Comparison of ENCODE assay signal across 1 cellular context in genomic region chr16:24163935-24164334, GRCh38.
TF ChIP-seq lines count a peak whose summit lies in the region.

No MANE protein-coding gene starts in this region.

TF ChIP-seq in GM23338, 12 proteins besides CTCF, POLR2A, EP300 and RAD21 (continued from another document):
- TF ChIP-seq REST (IDR thresholded peaks at IDR 0.05; ENCODE audit: unreplicated experiment) (no peak), POLR2AphosphoS5 (IDR thresholded peaks at IDR 0.05; ENCODE audit: low read depth) (no peak), EZH2 (IDR thresholded peaks at IDR 0.05; ENCODE audit: low read depth, unreplicated experiment) (no peak), ZNF114 (CRISPR knock-in tag; IDR thresholded peaks at IDR 0.05) (no peak), JUNB (IDR thresholded peaks at IDR 0.05; ENCODE audit: unreplicated experiment) (no peak), CREB1 (CRISPR knock-in tag; IDR thresholded peaks at IDR 0.05; ENCODE audit: low read depth) (no peak), ETS1 (IDR thresholded peaks at IDR 0.05) (no peak)
TF ChIP-seq in GM23338: peak in this region for 0.
